21 cellular contexts compared by ENCODE assay signal in genomic region chr18:51134721-51135120, GRCh38.
A peak's percentile ranks its signal among the peaks of the same experiment; 100 is the strongest.
DNase-seq lines count a peak whose midpoint lies in the region; ATAC-seq, FAIRE-seq and TF ChIP-seq lines count a peak whose summit lies in the region.
"Had no signal": no experiment of that assay in that cellular context is flagged by ENCODE, and none has a peak within 500 bp of the region (broad histone marks: within the 10 kb centered on the region; RNA-seq: fewer than 3 reads in every experiment).

No MANE protein-coding gene starts in this region.

- H4K20me1 ChIP-seq in astrocyte (ENCODE audit: insufficient read depth, low read length), result no peaks in the 10 kb centered on the region

- H3K36me3 ChIP-seq in breast epithelium (no peaks in the 10 kb centered on the region), astrocyte (ENCODE audit: insufficient read depth, low read length) (no peaks in the 10 kb centered on the region), skeletal muscle satellite cell (ENCODE audit: insufficient read depth, low read length) (no peaks in the 10 kb centered on the region)
- H3K36me3 ChIP-seq: Peyer's patch had no signal

- H3K27ac ChIP-seq in breast epithelium (no peak overlapping the region), astrocyte (ENCODE audit: low read depth, low read length) (no peak overlapping the region), foreskin keratinocyte (peak overlapping the region; percentile 84)
- H3K27ac ChIP-seq: Peyer's patch, SK-N-MC had no signal

- peak overlapping the region; percentile 97 for H3K27ac Mint-ChIP-seq in MCF 10A (ENCODE audit: low read depth, unreplicated experiment)
- peak overlapping the region; percentile 90 for H3K27ac Mint-ChIP-seq in astrocyte (ENCODE audit: unreplicated experiment)
- H3K27ac Mint-ChIP-seq: CD4-positive, alpha-beta T cell had no signal

- no peaks in the 10 kb centered on the region for H3K27me3 ChIP-seq in breast epithelium
- no peaks in the 10 kb centered on the region for H3K27me3 ChIP-seq in astrocyte (ENCODE audit: insufficient read depth, low read length)
- H3K27me3 ChIP-seq in foreskin keratinocyte, result no peaks in the 10 kb centered on the region
- H3K27me3 ChIP-seq in skeletal muscle satellite cell (ENCODE audit: control insufficient read depth, insufficient read depth, low read length), result no peaks in the 10 kb centered on the region
- H3K27me3 ChIP-seq: Peyer's patch had no signal

- no peak for TF ChIP-seq POLR2A in breast epithelium (IDR thresholded peaks at IDR 0.05)

- DNase-seq in MCF 10A (ENCODE audit: unreplicated experiment), result peak; percentile 59
- DNase-seq in breast epithelium (ENCODE audit: low spot score in 2 of 2), result no peak
- DNase-seq in astrocyte (ENCODE audit: low read depth), result no peak
- no peak for DNase-seq in foreskin keratinocyte
- DNase-seq in superior temporal gyrus (ENCODE audit: extremely low spot score), result no peak
- DNase-seq: CD4-positive, alpha-beta T cell; DMS153; KG1; NCI-H1417; NCI-H187 treated with DMSO at 0.1 percent for 48 hours; NCI-H2171; NCI-H446; NCI-H526 treated with DMSO at 0.1 percent for 48 hours; Peyer's patch; SHP77 had no signal

- H3K79me2 ChIP-seq in astrocyte (ENCODE audit: insufficient read depth, low read length), result no peaks in the 10 kb centered on the region

- H3K9me3 Mint-ChIP-seq in MCF 10A (ENCODE audit: unreplicated experiment) (no peaks in the 10 kb centered on the region), astrocyte (ENCODE audit: unreplicated experiment) (no peaks in the 10 kb centered on the region)
- H3K9me3 Mint-ChIP-seq: CD4-positive, alpha-beta T cell had no signal

- H3K4me2 ChIP-seq in astrocyte (ENCODE audit: low read length) (peak overlapping the region; percentile 61), skeletal muscle satellite cell (ENCODE audit: low read length) (peak overlapping the region; percentile 77)

- H3K4me1 Mint-ChIP-seq in MCF 10A (ENCODE audit: insufficient read depth, unreplicated experiment), result peaks cover 45% of the 10 kb centered on the region
- peaks cover 6% of the 10 kb centered on the region for H3K4me1 Mint-ChIP-seq in astrocyte (ENCODE audit: low read depth, unreplicated experiment)

- H3K9ac ChIP-seq in astrocyte (ENCODE audit: low read length) (no peak overlapping the region), skeletal muscle satellite cell (ENCODE audit: low read depth, low read length) (peak overlapping the region; percentile 29)

- POLR2A ChIA-PET in MCF 10A (lab: Yijun Ruan, JAX), result interaction anchor here (0.6 to 7.2 kb wide), 10 partner anchors 14 to 381 kb away, joined by 3 to 262 read pairs (median 4); partner anchors contain the start of gene MEX3C

- FAIRE-seq in astrocyte (lab: Jason Lieb, UNC), result no peak
- FAIRE-seq: GM12878, H54 had no signal

- TF ChIP-seq CTCF in MCF 10A (IDR thresholded peaks at IDR 0.05; ENCODE audit: unreplicated experiment) (no peak), breast epithelium (IDR thresholded peaks at IDR 0.05) (no peak), astrocyte (IDR thresholded peaks at IDR 0.05; ENCODE audit: insufficient read depth, low read depth, low read length) (no peak), foreskin keratinocyte (conservative IDR thresholded peaks at IDR 0.05) (no peak)

- no peaks in the 10 kb centered on the region for H3K27me3 Mint-ChIP-seq in MCF 10A (ENCODE audit: insufficient read depth, unreplicated experiment)
- H3K27me3 Mint-ChIP-seq in astrocyte (ENCODE audit: low read depth, unreplicated experiment), result no peaks in the 10 kb centered on the region
- H3K27me3 Mint-ChIP-seq: CD4-positive, alpha-beta T cell had no signal

- CTCF ChIA-PET in MCF 10A (lab: Yijun Ruan, JAX), result interaction anchor here (0.7 to 5.8 kb wide), 4 partner anchors 50 to 78 kb away, joined by 3 to 38 read pairs (median 6); partner anchors contain the start of gene MEX3C

- no peak overlapping the region for H2AFZ ChIP-seq in astrocyte (ENCODE audit: low read depth, low read length)

- no TSS peak for BruUV-seq in MCF 10A (replicated peaks; lab: Mats Ljungman, UMichigan)

- ATAC-seq in foreskin keratinocyte (no peak), GM19467 (IDR thresholded peaks at IDR 0.05; ENCODE audit: unreplicated experiment) (no peak), GM18519 (IDR thresholded peaks at IDR 0.05; ENCODE audit: low FRiP score, unreplicated experiment) (no peak)
- ATAC-seq: GM12878 had no signal

- intact Hi-C loops in MCF 10A (cut with micrococcal nuclease) (loop anchor here (1.0 to 10.0 kb wide), 5 partner anchors 16 to 480 kb away; partner anchors contain the start of gene MEX3C), breast epithelium (cut with DNase I; ENCODE audit: low total_unique reads) (no loop called here)

- H3K36me3 Mint-ChIP-seq in MCF 10A (ENCODE audit: insufficient read depth, unreplicated experiment) (peaks cover 8% of the 10 kb centered on the region), astrocyte (ENCODE audit: low read depth, unreplicated experiment) (peaks cover 7% of the 10 kb centered on the region)

- H3K4me3 Mint-ChIP-seq in MCF 10A (ENCODE audit: unreplicated experiment) (peak overlapping the region; percentile 85), astrocyte (ENCODE audit: unreplicated experiment) (no peak overlapping the region)
- H3K4me3 Mint-ChIP-seq: CD4-positive, alpha-beta T cell had no signal

- H3K4me1 ChIP-seq in breast epithelium (no peaks in the 10 kb centered on the region), astrocyte (ENCODE audit: insufficient read depth, low read length) (no peaks in the 10 kb centered on the region), foreskin keratinocyte (peaks cover 21% of the 10 kb centered on the region), skeletal muscle satellite cell (ENCODE audit: control insufficient read depth, insufficient read depth, low read length) (peaks cover 17% of the 10 kb centered on the region)

- no peak overlapping the region for H3K4me3 ChIP-seq in breast epithelium
- no peak overlapping the region for H3K4me3 ChIP-seq in astrocyte (ENCODE audit: insufficient read depth, low read depth, low read length)
- peak overlapping the region; percentile 46 for H3K4me3 ChIP-seq in skeletal muscle satellite cell (ENCODE audit: low read length)
- H3K4me3 ChIP-seq: GM12878, Peyer's patch, SK-N-MC had no signal

- no peaks in the 10 kb centered on the region for H3K9me3 ChIP-seq in breast epithelium
- no peaks in the 10 kb centered on the region for H3K9me3 ChIP-seq in astrocyte (ENCODE audit: insufficient read depth, low read depth, low read length)
- no peaks in the 10 kb centered on the region for H3K9me3 ChIP-seq in skeletal muscle satellite cell (replicated peaks; ENCODE audit: low read length)
- H3K9me3 ChIP-seq: Peyer's patch had no signal
